Comparison of ENCODE assay signal across 23 cellular contexts in the genomic region with DNA sequence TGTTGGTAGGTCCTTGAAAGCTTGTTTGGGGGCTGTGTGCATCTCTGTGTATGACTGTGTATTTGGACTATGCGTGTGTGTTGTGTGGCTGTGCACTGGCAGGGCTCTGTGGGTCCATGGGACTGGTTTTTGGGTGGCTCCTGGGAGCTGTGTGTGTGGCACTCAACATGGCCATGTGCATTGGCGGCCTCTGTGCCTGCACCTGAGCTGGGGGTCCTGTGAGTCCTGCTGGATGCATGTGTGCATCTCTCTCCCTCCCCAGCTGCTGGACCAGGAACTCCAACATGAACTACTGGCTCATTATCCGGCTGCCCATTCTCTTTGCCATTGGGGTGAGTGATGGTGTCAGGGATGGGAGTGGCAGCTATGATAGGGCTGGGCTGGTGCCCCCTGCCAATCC. TPM values are rescaled to one million over a fixed set of nuclear protein-coding genes. Genes with fewer than 3 reads are reported as not detected.
"Had no signal": no experiment of that assay in that cellular context is flagged by ENCODE, and none has a peak within 500 bp of the region (broad histone marks: within the 10 kb centered on the region; RNA-seq: fewer than 3 reads in every experiment).

No MANE protein-coding gene starts in this region.

- ATAC-seq: activated CD4-positive, CD25-positive, alpha-beta regulatory T cell treated with anti-CD3 and anti-CD28 coated beads, Interleukin-2, amount 50 U/mL, for 24 hours; activated CD8-positive, alpha-beta T cell treated with anti-CD3 and anti-CD28 coated beads for 36 hours; activated T-helper 17 cell treated with anti-CD3 and anti-CD28 coated beads, Interleukin-2, amount 50 U/mL, for 72 hours; PC-3 had no signal

- H3K4me3 ChIP-seq: cardiac muscle cell, MG63 had no signal

- H3K4me3 Mint-ChIP-seq: activated CD8-positive, alpha-beta T cell treated with anti-CD3 and anti-CD28 coated beads for 36 hours; activated naive CD4-positive, alpha-beta T cell treated with anti-CD3 and anti-CD28 coated beads, Interleukin-2, amount 10 ng/mL, durations not matched to agents 7 days and 5 days; activated naive CD8-positive, alpha-beta T cell treated with anti-CD3 and anti-CD28 coated beads for 36 hours; activated T-helper 17 cell treated with anti-CD3 and anti-CD28 coated beads, Interleukin-2, amount 50 U/mL, for 72 hours; T-helper 1 cell treated with Interleukin-12 subunit alpha and Interleukin-12 subunit beta and Interleukin-4 antibody, amounts not matched to agents 30 μg/mL and 1 μg/mL, for 36 hours had no signal

- H3K27ac Mint-ChIP-seq: activated CD8-positive, alpha-beta T cell treated with anti-CD3 and anti-CD28 coated beads for 36 hours; activated naive CD4-positive, alpha-beta T cell treated with anti-CD3 and anti-CD28 coated beads, Interleukin-2, amount 10 ng/mL, durations not matched to agents 7 days and 5 days; activated naive CD8-positive, alpha-beta T cell treated with anti-CD3 and anti-CD28 coated beads for 36 hours; activated T-helper 17 cell treated with anti-CD3 and anti-CD28 coated beads, Interleukin-2, amount 50 U/mL, for 72 hours; T-helper 1 cell treated with Interleukin-12 subunit alpha and Interleukin-12 subunit beta and Interleukin-4 antibody, amounts not matched to agents 30 μg/mL and 1 μg/mL, for 36 hours had no signal

- DNase-seq: activated CD4-positive, alpha-beta T cell treated with anti-CD3 and anti-CD28 coated beads for 4 hours; activated CD8-positive, alpha-beta T cell treated with anti-CD3 and anti-CD28 coated beads for 36 hours; activated gamma-delta T cell treated with Interleukin-2 at 50 U/mL for 16 hours; activated naive CD4-positive, alpha-beta T cell treated with anti-CD3 and anti-CD28 coated beads, Interleukin-2, amount 10 ng/mL, durations not matched to agents 7 days and 5 days; activated naive CD8-positive, alpha-beta T cell treated with anti-CD3 and anti-CD28 coated beads for 36 hours; activated T-cell treated with anti-CD3 and anti-CD28 coated beads for 4 hours; activated T-cell treated with anti-CD3 and anti-CD28 coated beads, Interleukin-2, amount 50 U/mL, for 48 hours; brain microvascular endothelial cell; MG63; MV-4-11; NCI-H1105; NCI-H1436 treated with DMSO at 0.1 percent for 48 hours; NCI-H187; NCI-H2081; NCI-H446; NCI-H524; PC-3; SHP77 treated with DMSO at 0.1 percent for 48 hours had no signal

- H3K4me1 Mint-ChIP-seq: activated naive CD4-positive, alpha-beta T cell treated with anti-CD3 and anti-CD28 coated beads, Interleukin-2, amount 10 ng/mL, durations not matched to agents 7 days and 5 days had no signal

- H3K27ac ChIP-seq: brain microvascular endothelial cell, cardiac muscle cell had no signal

- H3K36me3 Mint-ChIP-seq: activated naive CD4-positive, alpha-beta T cell treated with anti-CD3 and anti-CD28 coated beads, Interleukin-2, amount 10 ng/mL, durations not matched to agents 7 days and 5 days; activated naive CD8-positive, alpha-beta T cell treated with anti-CD3 and anti-CD28 coated beads for 36 hours had no signal

- H3K9me3 ChIP-seq: MG63 had no signal

- H3K9me3 Mint-ChIP-seq: activated CD8-positive, alpha-beta T cell treated with anti-CD3 and anti-CD28 coated beads for 36 hours; activated naive CD4-positive, alpha-beta T cell treated with anti-CD3 and anti-CD28 coated beads, Interleukin-2, amount 10 ng/mL, durations not matched to agents 7 days and 5 days; activated naive CD8-positive, alpha-beta T cell treated with anti-CD3 and anti-CD28 coated beads for 36 hours; activated T-helper 17 cell treated with anti-CD3 and anti-CD28 coated beads, Interleukin-2, amount 50 U/mL, for 72 hours; T-helper 1 cell treated with Interleukin-12 subunit alpha and Interleukin-12 subunit beta and Interleukin-4 antibody, amounts not matched to agents 30 μg/mL and 1 μg/mL, for 36 hours had no signal

- H3K27me3 ChIP-seq: brain microvascular endothelial cell, cardiac muscle cell, MG63 had no signal

- H3K36me3 ChIP-seq: brain microvascular endothelial cell, cardiac muscle cell, MG63 had no signal

RNA-seq across cellular contexts. Expression of gene GLP1R, which starts 30.1 kb away (rescaled TPM):
- total RNA-seq: activated T-helper 17 cell treated with anti-CD3 and anti-CD28 coated beads, Interleukin-2, amount 50 U/mL, for 72 hours; PC-3; SK-MEL-5 had no signal
